In the genomic region with DNA sequence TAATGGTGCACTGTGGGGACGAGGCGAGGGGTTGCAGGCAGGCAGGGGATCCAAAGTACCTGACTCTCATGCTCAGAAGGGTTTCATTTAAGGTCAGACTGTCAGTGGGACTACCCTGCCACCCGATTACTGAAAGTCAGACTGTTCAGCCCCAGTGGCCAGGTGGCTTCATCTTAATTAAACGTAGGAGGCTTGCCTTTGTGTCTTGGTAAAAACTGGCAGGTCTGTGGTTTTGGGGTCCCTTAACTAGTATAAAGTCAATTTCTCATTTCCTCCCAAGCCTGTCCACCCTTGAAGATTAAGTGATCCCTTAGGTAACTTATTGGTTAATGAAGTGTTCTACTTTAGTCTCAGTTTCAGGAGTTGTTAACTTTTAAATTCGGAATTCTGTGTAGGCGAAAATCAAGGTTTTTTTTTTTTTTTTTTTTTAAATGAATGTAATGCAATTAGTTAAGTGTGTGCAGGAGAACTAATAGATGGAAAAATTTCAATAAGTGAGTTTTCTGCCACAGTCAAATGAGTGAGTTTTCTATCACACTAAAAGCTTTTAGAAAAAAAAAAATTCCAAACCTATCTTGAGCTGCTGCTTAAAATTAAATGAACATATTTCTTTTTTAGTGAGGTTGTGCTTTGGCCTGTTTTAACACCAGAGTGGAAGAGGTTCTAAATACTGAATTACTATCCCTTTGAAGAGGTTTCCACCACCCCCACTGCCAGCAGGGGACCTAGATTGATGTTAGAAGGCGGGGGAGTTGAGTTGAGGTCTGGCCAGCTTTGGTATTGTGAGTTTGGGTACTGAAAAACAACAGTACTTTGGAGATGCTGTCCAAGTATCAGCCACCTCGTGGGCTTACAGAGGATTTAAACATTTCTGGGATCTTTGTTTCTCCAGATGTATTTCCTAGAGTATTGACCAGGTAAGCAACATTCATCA, we compare ENCODE assay signal across 11 cellular contexts. TPM values are rescaled to one million over a fixed set of nuclear protein-coding genes. Genes with fewer than 3 reads are reported as not detected.
DNase-seq lines count a peak whose midpoint lies in the region; ATAC-seq, FAIRE-seq and TF ChIP-seq lines count a peak whose summit lies in the region.
"Had no signal": no experiment of that assay in that cellular context is flagged by ENCODE, and none has a peak within 500 bp of the region (broad histone marks: within the 10 kb centered on the region; RNA-seq: fewer than 3 reads in every experiment).

No MANE protein-coding gene starts in this region.

- TF ChIP-seq CTCF in Calu3 (IDR thresholded peaks at IDR 0.05; ENCODE audit: unreplicated experiment): no peak
- no peak for TF ChIP-seq CTCF in prostate gland (IDR thresholded peaks at IDR 0.05)

- H3K4me1 ChIP-seq in prostate gland (replicated peaks): peaks cover 4% of the 10 kb centered on the region
- H3K4me1 ChIP-seq: foreskin keratinocyte had no signal

- no peak overlapping the region for H3K4me3 ChIP-seq in prostate gland

- no peaks in the 10 kb centered on the region for H3K27me3 Mint-ChIP-seq in Calu3 (ENCODE audit: unreplicated experiment)

- no TSS peak for BruUV-seq in Calu3 (replicated peaks; lab: Mats Ljungman, UMichigan)

- WGBS in prostate gland: 79% methylated on average over 8 of the region's 8 CpGs

- no peaks in the 10 kb centered on the region for H3K9me3 Mint-ChIP-seq in Calu3 (ENCODE audit: low read depth, unreplicated experiment)

- H3K27me3 ChIP-seq in prostate gland (replicated peaks; ENCODE audit: insufficient read depth): no peaks in the 10 kb centered on the region
- H3K27me3 ChIP-seq: foreskin keratinocyte had no signal

- H3K4me3 Mint-ChIP-seq in Calu3 (ENCODE audit: low read depth, unreplicated experiment): no peak overlapping the region

- peaks cover 13% of the 10 kb centered on the region for H3K4me1 Mint-ChIP-seq in Calu3 (ENCODE audit: low read depth, unreplicated experiment)

- no peak for TF ChIP-seq POLR2A in prostate gland (IDR thresholded peaks at IDR 0.05)

- H3K27ac ChIP-seq in prostate gland: no peak overlapping the region
- H3K27ac ChIP-seq: foreskin keratinocyte had no signal

- CTCF ChIA-PET in Calu3 (lab: Charles Lee): interaction anchor here (0.7 kb wide), 1 partner anchor 15 kb away, joined by 4 read pairs; no protein-coding TSS in a partner anchor

- peak; percentile 96 for FAIRE-seq in GM18507 (lab: Jason Lieb, UNC)

- H3K36me3 Mint-ChIP-seq in Calu3 (ENCODE audit: insufficient read depth, unreplicated experiment): no peaks in the 10 kb centered on the region

- H3K9me3 ChIP-seq in prostate gland: no peaks in the 10 kb centered on the region

- H3K36me3 ChIP-seq in prostate gland: no peaks in the 10 kb centered on the region

- peak; percentile 30 for DNase-seq in GM18507 (ENCODE audit: extremely low spot score, insufficient read length, low read depth)
- peak; percentile 35 for DNase-seq in iPS-NIHi11 (ENCODE audit: low spot score)
- no peak for DNase-seq in SKM-1 (lab: John Stamatoyannopoulos, UW; ENCODE audit: unreplicated experiment)
- no peak for DNase-seq in Calu3
- DNase-seq in mucosa of gallbladder (ENCODE audit: low spot score): no peak
- no peak for DNase-seq in prostate gland (ENCODE audit: low spot score)
- DNase-seq: foreskin keratinocyte, GF-D8, MM.1S had no signal

- H3K27ac Mint-ChIP-seq in Calu3 (ENCODE audit: unreplicated experiment): no peak overlapping the region

- intact Hi-C loops in Calu3 (cut with micrococcal nuclease; ENCODE audit: unreplicated experiment) (no loop called here), prostate gland (cut with DNase I) (no loop called here)

- ATAC-seq in GM21515 (IDR thresholded peaks at IDR 0.05; ENCODE audit: unreplicated experiment): peak; percentile 57
- peak; percentile 72 for ATAC-seq in HG03196 (IDR thresholded peaks at IDR 0.05; ENCODE audit: unreplicated experiment)
- ATAC-seq: foreskin keratinocyte had no signal

RNA-seq across cellular contexts. Expression of a gene that starts 15.2 kb away (rescaled TPM):
- 4.2 and 6.2 TPM in 2 replicates for total RNA-seq in Calu3 (2022)
- 90.5 TPM for total RNA-seq in mucosa of gallbladder
- 100 to 1,000 TPM in 1 of 2 donors, 10 to 100 TPM in 1; 80.0 to 126 TPM for total RNA-seq in prostate gland

RNA-seq across cellular contexts. Expression of a gene that starts 41.2 kb away (rescaled TPM):
- total RNA-seq in Calu3 (2022) (24.8 and 31.8 TPM in 2 replicates), mucosa of gallbladder (38.7 TPM), prostate gland (10 to 100 TPM; 58.5 to 59.1 TPM)

Comparison
In these comparisons a context has a peak if more than half of its experiments do, and no peak if none do; other contexts are left out.
1. DNase-seq: peak in GM18507 (single experiment) and iPS-NIHi11 (single experiment); none in SKM-1 (single experiment), Calu3 (single experiment), mucosa of gallbladder (single experiment) and prostate gland (single experiment).
2. RNA of a gene that starts 15.2 kb away (total RNA-seq): 80.0 to 126 TPM in prostate gland and 90.5 TPM in mucosa of gallbladder (single experiment); 4.2 to 6.2 TPM in Calu3; every median in the first group is over 10 times any median in the second.